In the genomic region with DNA sequence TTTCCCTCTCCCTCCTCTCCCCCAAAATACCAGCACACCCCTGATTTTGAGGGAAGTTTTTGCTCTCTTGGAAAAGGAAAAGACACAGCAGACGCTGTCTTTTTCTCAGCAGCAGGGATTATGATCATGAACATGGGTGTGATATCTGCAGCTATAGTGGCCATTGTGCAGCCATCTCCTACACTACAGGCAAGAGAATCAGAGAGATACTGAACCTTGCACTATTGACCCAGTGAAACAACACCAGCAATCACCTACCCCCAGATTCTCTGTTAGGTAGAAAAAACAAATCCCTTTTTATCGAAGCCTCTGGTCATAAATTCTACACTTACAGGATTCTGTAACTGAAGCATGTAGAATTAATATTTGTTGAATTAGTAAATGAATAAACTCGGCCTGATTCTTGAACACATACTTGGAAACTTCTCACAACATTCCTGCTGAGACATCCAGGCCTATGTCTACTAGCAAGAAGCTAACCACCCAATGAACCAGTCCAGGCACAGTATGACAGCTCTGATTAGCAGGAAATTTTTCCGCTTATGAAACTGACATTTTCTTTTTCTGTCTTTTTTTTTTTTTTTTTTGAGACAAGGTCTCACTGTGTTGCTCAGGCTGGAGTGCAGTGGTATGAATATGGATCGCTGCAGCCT, we compare ENCODE assay signal across 1 cellular context.
TF ChIP-seq lines count a peak whose summit lies in the region.

No MANE protein-coding gene starts in this region.

TF ChIP-seq in IMR-90, 13 proteins besides CTCF, POLR2A, EP300 and RAD21 (continued from another document):
- TF ChIP-seq BHLHE40 (IDR thresholded peaks at IDR 0.05; ENCODE audit: low read depth, low read length), result no peak
- no peak for TF ChIP-seq MAFK (IDR thresholded peaks at IDR 0.05; ENCODE audit: low read depth, low read length)
- no peak for TF ChIP-seq RFX5 (IDR thresholded peaks at IDR 0.05; ENCODE audit: low read depth, low read length)
- TF ChIP-seq, protein P1, sequence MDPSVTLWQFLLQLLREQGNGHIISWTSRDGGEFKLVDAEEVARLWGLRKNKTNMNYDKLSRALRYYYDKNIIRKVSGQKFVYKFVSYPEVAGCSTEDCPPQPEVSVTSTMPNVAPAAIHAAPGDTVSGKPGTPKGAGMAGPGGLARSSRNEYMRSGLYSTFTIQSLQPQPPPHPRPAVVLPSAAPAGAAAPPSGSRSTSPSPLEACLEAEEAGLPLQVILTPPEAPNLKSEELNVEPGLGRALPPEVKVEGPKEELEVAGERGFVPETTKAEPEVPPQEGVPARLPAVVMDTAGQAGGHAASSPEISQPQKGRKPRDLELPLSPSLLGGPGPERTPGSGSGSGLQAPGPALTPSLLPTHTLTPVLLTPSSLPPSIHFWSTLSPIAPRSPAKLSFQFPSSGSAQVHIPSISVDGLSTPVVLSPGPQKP (IDR thresholded peaks at IDR 0.05; ENCODE audit: borderline replicate concordance, low read depth, low read length), result no peak
